Comparison of ENCODE assay signal across 8 cellular contexts in genomic region chr1:181033128-181033798, GRCh38. TPM values are rescaled to one million over a fixed set of nuclear protein-coding genes. Genes with fewer than 3 reads are reported as not detected.
DNase-seq lines count a peak whose midpoint lies in the region; ATAC-seq, FAIRE-seq and TF ChIP-seq lines count a peak whose summit lies in the region.

No MANE protein-coding gene starts in this region.

- H3K27me3 ChIP-seq in heart left ventricle, result no peaks in the 10 kb centered on the region

- CTCF ChIA-PET in HEK293T (lab: Yijun Ruan, JAX), result interaction anchor here (1.9 kb wide), 1 partner anchor 109 kb away, joined by 7 read pairs; no protein-coding TSS in a partner anchor

- peak; percentile 75 for FAIRE-seq in GM12892 (lab: Jason Lieb, UNC)

- no peaks in the 10 kb centered on the region for H3K27me3 Mint-ChIP-seq in activated T-helper 17 cell treated with anti-CD3 and anti-CD28 coated beads, Interleukin-2, amount 50 U/mL, for 72 hours

- peak overlapping the region; percentile 80 to 95 (median 85) for H3K27ac ChIP-seq in heart left ventricle

- peak; percentile 45 for ATAC-seq in activated T-helper 17 cell treated with anti-CD3 and anti-CD28 coated beads, Interleukin-2, amount 50 U/mL, for 72 hours (replicated peaks)
- peak; percentile 79 to 87 (median 83) for ATAC-seq in heart left ventricle

- H3K4me3 Mint-ChIP-seq in activated T-helper 17 cell treated with anti-CD3 and anti-CD28 coated beads, Interleukin-2, amount 50 U/mL, for 72 hours, result peak overlapping the region; percentile 96

- peaks cover 41% of the 10 kb centered on the region for H3K4me1 Mint-ChIP-seq in activated T-helper 17 cell treated with anti-CD3 and anti-CD28 coated beads, Interleukin-2, amount 50 U/mL, for 72 hours

- no peaks in the 10 kb centered on the region for H3K9me3 Mint-ChIP-seq in activated T-helper 17 cell treated with anti-CD3 and anti-CD28 coated beads, Interleukin-2, amount 50 U/mL, for 72 hours

- H3K4me1 ChIP-seq in heart left ventricle, result peaks cover 3 to 57% (median 17%) of the 10 kb centered on the region in 12 donors

- POLR2A ChIA-PET in HEK293T (lab: Yijun Ruan, JAX), result interaction anchor here (0.8 to 1.9 kb wide), 5 partner anchors 10 to 110 kb away, joined by 3 to 9 read pairs (median 3); partner anchors contain the start of gene STX6

- 29 to 45% (median 34%) methylated on average over 2 of the region's 2 CpGs for WGBS in heart left ventricle, 4 donors

- intact Hi-C loops in heart left ventricle (cut with DNase I), result loop anchor here in 5 of 10 donors (10.0 kb wide), 4 partner anchors 52 to 528 kb away; partner anchors contain the start of genes ACBD6 (in 1 of the 5), IER5 (in 1 of the 5) and KIAA1614 (in 1 of the 5)

- no peaks in the 10 kb centered on the region for H3K9me3 ChIP-seq in heart left ventricle

- peaks cover 0 to 8% (median 0%) of the 10 kb centered on the region in 9 donors for H3K36me3 ChIP-seq in heart left ventricle

- H3K27ac Mint-ChIP-seq in activated T-helper 17 cell treated with anti-CD3 and anti-CD28 coated beads, Interleukin-2, amount 50 U/mL, for 72 hours, result peak overlapping the region; percentile 84

- peaks cover 21% of the 10 kb centered on the region for H3K36me3 Mint-ChIP-seq in activated T-helper 17 cell treated with anti-CD3 and anti-CD28 coated beads, Interleukin-2, amount 50 U/mL, for 72 hours (ENCODE audit: low read depth)

- H3K4me3 ChIP-seq in heart left ventricle (peak overlapping the region in 11 of 12 donors; percentile 26 to 69 (median 53)), skeletal muscle cell (ENCODE audit: low read depth, low read length) (peak overlapping the region; percentile 33)

- TF ChIP-seq POLR2A in GM12892 (IDR thresholded peaks at IDR 0.05; ENCODE audit: low read depth, low read length) (peak; percentile 43; the same call in 1 of the 2 replicates), heart left ventricle (IDR thresholded peaks at IDR 0.05) (no peak)

- no peak for TF ChIP-seq CTCF in heart left ventricle (IDR thresholded peaks at IDR 0.05)

- DNase-seq in GM12892 (ENCODE audit: insufficient read length) (no peak), HEK293T (ENCODE audit: extremely low spot score) (no peak), NCI-H2029 (lab: John Stamatoyannopoulos, UW) (peak; percentile 13), heart left ventricle (peak in 4 of 5 donors; percentile 24 to 48 (median 41)), skeletal muscle cell (ENCODE audit: low read depth) (no peak), NCI-H1436 treated with DMSO at 0.1 percent for 48 hours (lab: John Stamatoyannopoulos, UW) (no peak), islet precursor cell (no peak)

TF ChIP-seq in HEK293T, 16 proteins besides CTCF, POLR2A, EP300 and RAD21:
- TF ChIP-seq ELF4 (IDR thresholded peaks at IDR 0.05) (no peak), L3MBTL2 (conservative IDR thresholded peaks at IDR 0.05) (peak; percentile 46; the same call in 1 of the 2 replicates)

RNA-seq across cellular contexts. Expression of gene MR1, which starts 0.5 kb away (rescaled TPM):
- polyA plus RNA-seq in GM12892 (2012; ENCODE audit: missing spikeins), result 28.8 TPM
- total RNA-seq in activated T-helper 17 cell treated with anti-CD3 and anti-CD28 coated beads, Interleukin-2, amount 50 U/mL, for 72 hours, result 10 to 100 TPM; 21.9 to 26.1 TPM
- total RNA-seq in heart left ventricle, result 10 to 100 TPM in 2 of 9 donors, 1 to 10 TPM in 7; 2.1 to 21.0 (median 3.8) TPM
- polyA plus RNA-seq in heart left ventricle, result 1 to 10 TPM in 1 of 2 donors, under 1 TPM in 1; 0.65 to 2.4 TPM

RNA-seq across cellular contexts. Expression of gene STX6, which starts 10.6 kb away (rescaled TPM):
- 15.9 TPM for polyA plus RNA-seq in GM12892 (2012; ENCODE audit: missing spikeins)
- total RNA-seq in activated T-helper 17 cell treated with anti-CD3 and anti-CD28 coated beads, Interleukin-2, amount 50 U/mL, for 72 hours, result 10 to 100 TPM; 17.5 to 26.4 TPM
- 10 to 100 TPM in 2 of 9 donors, 1 to 10 TPM in 7; 5.0 to 13.6 (median 7.6) TPM for total RNA-seq in heart left ventricle
- 1 to 10 TPM; 3.5 to 7.1 TPM for polyA plus RNA-seq in heart left ventricle

RNA-seq across cellular contexts. Expression of gene IER5, which starts 55.2 kb away (rescaled TPM):
- polyA plus RNA-seq in GM12892 (2012; ENCODE audit: missing spikeins), result 33.4 TPM
- 10 to 100 TPM; 40.9 to 60.4 TPM for total RNA-seq in activated T-helper 17 cell treated with anti-CD3 and anti-CD28 coated beads, Interleukin-2, amount 50 U/mL, for 72 hours
- total RNA-seq in heart left ventricle, result 10 to 100 TPM; 12.8 to 22.7 (median 18.4) TPM
- polyA plus RNA-seq in heart left ventricle, result 10 to 100 TPM; 19.9 to 23.4 TPM

Comparison
In these comparisons a context has a peak if more than half of its experiments do, and no peak if none do; other contexts are left out.
1. DNase-seq: peak in NCI-H2029 (single experiment) and heart left ventricle (4 of 5); none in GM12892 (single experiment), HEK293T (single experiment), skeletal muscle cell (single experiment), NCI-H1436 treated with DMSO at 0.1 percent for 48 hours (single experiment) and islet precursor cell (single experiment).